In the genomic region with DNA sequence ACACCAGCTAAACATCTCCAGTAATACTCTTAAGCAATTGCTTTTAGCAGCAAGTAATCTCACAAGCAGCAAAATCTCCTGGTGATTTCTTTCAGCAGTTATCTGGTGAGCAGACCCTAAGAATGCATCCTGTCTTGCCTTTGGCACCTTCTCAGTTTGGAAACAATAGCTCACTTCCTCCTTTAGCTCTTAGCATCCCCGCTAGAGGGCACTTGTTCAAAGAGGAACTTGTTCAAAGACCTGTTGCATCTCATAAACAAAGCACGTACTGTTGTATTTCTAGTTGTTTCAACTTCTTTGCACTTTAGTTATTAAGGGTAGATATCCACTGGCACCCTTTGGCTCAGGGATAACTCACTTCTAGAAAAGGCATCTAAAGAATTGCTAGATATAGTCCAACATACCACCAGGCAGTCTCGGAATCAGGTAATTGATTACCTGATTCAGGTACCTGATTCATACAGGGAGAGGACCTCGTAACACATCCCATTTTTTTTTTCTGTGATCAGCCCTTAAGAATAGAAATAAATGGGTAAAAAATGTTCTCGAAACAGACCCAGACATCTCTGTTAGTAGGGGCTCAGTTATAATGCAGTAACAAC, we compare ENCODE assay signal across 8 cellular contexts.
A peak's percentile ranks its signal among the peaks of the same experiment; 100 is the strongest.
DNase-seq lines count a peak whose midpoint lies in the region; ATAC-seq and TF ChIP-seq lines count a peak whose summit lies in the region.

No MANE protein-coding gene starts in this region.

- ATAC-seq in GM18511 (IDR thresholded peaks at IDR 0.05; ENCODE audit: unreplicated experiment) (peak; percentile 91), HG02852 (IDR thresholded peaks at IDR 0.05; ENCODE audit: unreplicated experiment) (peak; percentile 90), gastroesophageal sphincter (no peak)

- peaks cover 21 to 24% of the 10 kb centered on the region in 2 donors for H3K27me3 Mint-ChIP-seq in CD4-positive, alpha-beta memory T cell
- H3K27me3 Mint-ChIP-seq in activated CD4-positive, alpha-beta memory T cell treated with anti-CD3 and anti-CD28 coated beads, Interleukin-2, amount 10 ng/mL, durations not matched to agents 7 days and 5 days, result peaks cover 44% of the 10 kb centered on the region

- DNase-seq in CD4-positive, alpha-beta memory T cell, result peak; percentile 34 to 42 (median 38)
- peak; percentile 3 for DNase-seq in NCI-H1436 treated with DMSO at 0.1 percent for 48 hours (lab: John Stamatoyannopoulos, UW)
- DNase-seq in activated CD4-positive, alpha-beta memory T cell treated with anti-CD3 and anti-CD28 coated beads, Interleukin-2, amount 10 ng/mL, durations not matched to agents 7 days and 5 days, result peak; percentile 40
- peak; percentile 50 for DNase-seq in pulmonary artery endothelial cell (ENCODE audit: low read depth, low spot score)
- no peak for DNase-seq in NCI-H2227 treated with DMSO at 0.1 percent for 48 hours (lab: John Stamatoyannopoulos, UW)

- no peak overlapping the region for H3K27ac ChIP-seq in CD4-positive, alpha-beta memory T cell (ENCODE audit: low read depth, low read length)
- no peak overlapping the region for H3K27ac ChIP-seq in gastroesophageal sphincter

- CTCF ChIA-PET in CD4-positive, alpha-beta memory T cell (lab: Charles Lee; ENCODE audit: partially characterized antibody), result interaction anchor here (0.7 to 1.5 kb wide), 12 partner anchors 8 to 274 kb away, joined by 3 to 14 read pairs (median 3); no protein-coding TSS in a partner anchor
- CTCF ChIA-PET in activated CD4-positive, alpha-beta memory T cell treated with anti-CD3 and anti-CD28 coated beads, Interleukin-2, amount 10 ng/mL, durations not matched to agents 7 days and 5 days (lab: Charles Lee), result interaction anchor here (0.7 to 2.2 kb wide), 20 partner anchors 10 to 1115 kb away, joined by 3 to 31 read pairs (median 4); a partner anchor contains a TSS

- TF ChIP-seq POLR2A in gastroesophageal sphincter (IDR thresholded peaks at IDR 0.05), result no peak

- no peak overlapping the region for H3K4me3 ChIP-seq in CD4-positive, alpha-beta memory T cell (ENCODE audit: low read length in 2 of 2)
- no peak overlapping the region for H3K4me3 ChIP-seq in gastroesophageal sphincter

- 57 to 84% methylated on average over 3 to 5 of the region's 5 CpGs for WGBS in gastroesophageal sphincter (ENCODE audit: low coverage in 1 of 2), 2 donors

- no peaks in the 10 kb centered on the region for H3K27me3 ChIP-seq in CD4-positive, alpha-beta memory T cell (ENCODE audit: insufficient read depth, low read length)
- H3K27me3 ChIP-seq in gastroesophageal sphincter, result no peaks in the 10 kb centered on the region

- peaks cover 0 to 15% (median 13%) of the 10 kb centered on the region in 8 donors for H3K9me3 Mint-ChIP-seq in CD4-positive, alpha-beta memory T cell
- H3K9me3 Mint-ChIP-seq in activated CD4-positive, alpha-beta memory T cell treated with anti-CD3 and anti-CD28 coated beads, Interleukin-2, amount 10 ng/mL, durations not matched to agents 7 days and 5 days, result peaks cover 2% of the 10 kb centered on the region

- no peak overlapping the region for H3K27ac Mint-ChIP-seq in CD4-positive, alpha-beta memory T cell
- no peak overlapping the region for H3K27ac Mint-ChIP-seq in activated CD4-positive, alpha-beta memory T cell treated with anti-CD3 and anti-CD28 coated beads, Interleukin-2, amount 10 ng/mL, durations not matched to agents 7 days and 5 days

- peak; percentile 28 to 61 (median 40) for TF ChIP-seq CTCF in gastroesophageal sphincter (IDR thresholded peaks at IDR 0.05)

- intact Hi-C loops in CD4-positive, alpha-beta memory T cell (cut with micrococcal nuclease), result loop anchor here (1.0 kb wide), 1 partner anchor 264 kb away; no protein-coding TSS in a partner anchor

- POLR2A ChIA-PET in CD4-positive, alpha-beta memory T cell (lab: Charles Lee; ENCODE audit: partially characterized antibody), result no interaction called here
- POLR2A ChIA-PET in activated CD4-positive, alpha-beta memory T cell treated with anti-CD3 and anti-CD28 coated beads, Interleukin-2, amount 10 ng/mL, durations not matched to agents 7 days and 5 days (lab: Charles Lee), result no interaction called here

- no peaks in the 10 kb centered on the region for H3K36me3 Mint-ChIP-seq in CD4-positive, alpha-beta memory T cell
- no peaks in the 10 kb centered on the region for H3K36me3 Mint-ChIP-seq in activated CD4-positive, alpha-beta memory T cell treated with anti-CD3 and anti-CD28 coated beads, Interleukin-2, amount 10 ng/mL, durations not matched to agents 7 days and 5 days (ENCODE audit: low read depth)

- H3K4me1 ChIP-seq in CD4-positive, alpha-beta memory T cell (ENCODE audit: insufficient read depth, low read length), result no peaks in the 10 kb centered on the region
- no peaks in the 10 kb centered on the region for H3K4me1 ChIP-seq in gastroesophageal sphincter

- H3K9me3 ChIP-seq in CD4-positive, alpha-beta memory T cell (ENCODE audit: control insufficient read depth in 1 of 2, low read length in 2 of 2), result no peaks in the 10 kb centered on the region
- H3K9me3 ChIP-seq in gastroesophageal sphincter, result peaks cover 0 to 8% (median 0%) of the 10 kb centered on the region in 3 donors

- H3K4me3 Mint-ChIP-seq in CD4-positive, alpha-beta memory T cell, result no peak overlapping the region
- no peak overlapping the region for H3K4me3 Mint-ChIP-seq in activated CD4-positive, alpha-beta memory T cell treated with anti-CD3 and anti-CD28 coated beads, Interleukin-2, amount 10 ng/mL, durations not matched to agents 7 days and 5 days

- TF ChIP-seq EP300 in gastroesophageal sphincter (IDR thresholded peaks at IDR 0.05), result no peak

- peaks cover 0 to 2% (median 0%) of the 10 kb centered on the region in 4 donors for H3K4me1 Mint-ChIP-seq in CD4-positive, alpha-beta memory T cell
- H3K4me1 Mint-ChIP-seq in activated CD4-positive, alpha-beta memory T cell treated with anti-CD3 and anti-CD28 coated beads, Interleukin-2, amount 10 ng/mL, durations not matched to agents 7 days and 5 days, result peaks cover 2% of the 10 kb centered on the region

- H3K36me3 ChIP-seq in CD4-positive, alpha-beta memory T cell (ENCODE audit: insufficient read depth, low read length), result no peaks in the 10 kb centered on the region
- H3K36me3 ChIP-seq in gastroesophageal sphincter, result no peaks in the 10 kb centered on the region
